In the genomic region with DNA sequence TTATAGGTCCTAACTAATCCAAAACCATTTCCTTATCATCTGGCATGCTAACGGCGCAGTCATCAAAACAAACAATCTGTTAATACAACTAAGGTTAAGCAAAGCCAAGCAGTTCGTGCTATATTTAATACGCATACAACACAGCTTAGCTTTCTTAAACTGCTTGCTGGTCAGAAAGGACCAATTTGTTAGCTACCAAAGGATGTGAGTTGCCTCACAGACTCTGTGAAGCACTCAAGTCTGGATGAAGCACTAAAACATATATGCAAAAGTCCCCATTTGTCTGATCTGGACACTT, we compare ENCODE assay signal across 10 cellular contexts.
DNase-seq lines count a peak whose midpoint lies in the region; ATAC-seq and TF ChIP-seq lines count a peak whose summit lies in the region.
"Had no signal": no experiment of that assay in that cellular context is flagged by ENCODE, and none has a peak within 500 bp of the region (broad histone marks: within the 10 kb centered on the region; RNA-seq: fewer than 3 reads in every experiment).

No MANE protein-coding gene starts in this region.

- intact Hi-C loops in ascending aorta (cut with DNase I), result loop anchor here (1.0 to 10.0 kb wide), 3 partner anchors 121 to 968 kb away; a partner anchor contains a TSS

- H3K4me1 ChIP-seq in ascending aorta (peaks cover 11 to 64% of the 10 kb centered on the region in 2 donors), iPS-18a (ENCODE audit: control insufficient read depth, low read depth, low read length) (peaks cover 51% of the 10 kb centered on the region)

- H3K9me3 Mint-ChIP-seq in progenitor cell of endocrine pancreas (ENCODE audit: low read depth), result no peaks in the 10 kb centered on the region

- H3K36me3 Mint-ChIP-seq in progenitor cell of endocrine pancreas (ENCODE audit: insufficient read depth), result no peaks in the 10 kb centered on the region

- H3K4me3 ChIP-seq in ascending aorta (peak overlapping the region; percentile 38 to 60), iPS-18a (ENCODE audit: low read length) (peak overlapping the region; percentile 20), skin epidermis (no peak overlapping the region)

- DNase-seq in H4 (ENCODE audit: low spot score) (peak; percentile 27), ascending aorta (ENCODE audit: low spot score in 2 of 2) (no peak), NCI-H446 treated with DMSO at 0.1 percent for 48 hours (lab: John Stamatoyannopoulos, UW) (no peak), progenitor cell of endocrine pancreas (ENCODE audit: low spot score, unreplicated experiment) (no peak)
- no peak for DNase-seq in activated CD4-positive, alpha-beta T cell treated with anti-CD3 and anti-CD28 coated beads for 48 hours
- DNase-seq: cerebellar nuclear complex, NCI-H226 had no signal

- ATAC-seq in HG03135 (IDR thresholded peaks at IDR 0.05; ENCODE audit: unreplicated experiment), result no peak

- H3K9me3 ChIP-seq in ascending aorta, result no peaks in the 10 kb centered on the region
- H3K9me3 ChIP-seq in iPS-18a (ENCODE audit: control insufficient read depth, low read depth, low read length), result no peaks in the 10 kb centered on the region

- no peak overlapping the region for H3K27ac Mint-ChIP-seq in progenitor cell of endocrine pancreas

- no peaks in the 10 kb centered on the region for H3K27me3 ChIP-seq in ascending aorta
- no peaks in the 10 kb centered on the region for H3K27me3 ChIP-seq in iPS-18a (ENCODE audit: control insufficient read depth, insufficient read depth, low read length)

- no peak overlapping the region for H3K9ac ChIP-seq in iPS-18a (ENCODE audit: low read length)

- peaks cover 5% of the 10 kb centered on the region for H3K4me1 Mint-ChIP-seq in progenitor cell of endocrine pancreas (ENCODE audit: low read depth)

- no peaks in the 10 kb centered on the region for H3K36me3 ChIP-seq in ascending aorta
- no peaks in the 10 kb centered on the region for H3K36me3 ChIP-seq in iPS-18a (ENCODE audit: control insufficient read depth, low read depth, low read length)

- no peak overlapping the region for H3K4me3 Mint-ChIP-seq in progenitor cell of endocrine pancreas (ENCODE audit: low read depth)

- peak overlapping the region; percentile 55 to 63 for H3K27ac ChIP-seq in ascending aorta
- H3K27ac ChIP-seq in iPS-18a (ENCODE audit: low read length), result no peak overlapping the region
- H3K27ac ChIP-seq in skin epidermis, result peak overlapping the region in 14 of 21 experiments; percentile 0 to 80 (median 51)

- TF ChIP-seq CTCF in ascending aorta (IDR thresholded peaks at IDR 0.05) (no peak), progenitor cell of endocrine pancreas (IDR thresholded peaks at IDR 0.05; ENCODE audit: unreplicated experiment) (no peak)

- peaks cover 94% of the 10 kb centered on the region for H3K27me3 Mint-ChIP-seq in progenitor cell of endocrine pancreas

Comparison
In these comparisons a context has a peak if more than half of its experiments do, and no peak if none do; other contexts are left out.
1. H3K4me3 ChIP-seq: peak in ascending aorta (2 of 2) and iPS-18a (single experiment); none in skin epidermis (0 of 7).